In the genomic region with DNA sequence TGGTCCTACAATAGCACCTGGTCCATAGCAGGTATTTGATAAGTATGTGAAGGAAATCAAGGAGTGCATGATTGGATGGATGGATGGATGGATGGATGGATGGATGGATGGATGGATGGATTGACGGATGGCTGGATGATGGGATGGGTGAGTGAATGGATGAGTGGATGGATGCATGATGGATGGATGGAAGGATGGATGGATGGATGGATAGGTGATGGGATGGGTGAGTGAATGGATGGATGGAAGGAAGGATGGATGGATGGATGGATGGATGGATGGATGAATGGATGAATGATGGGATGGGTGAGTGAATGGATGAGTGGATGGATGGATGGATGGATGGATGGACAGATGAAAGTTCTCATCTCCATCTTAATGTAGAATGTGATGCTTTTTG, we compare ENCODE assay signal across 8 cellular contexts.
"Had no signal": no experiment of that assay in that cellular context is flagged by ENCODE, and none has a peak within 500 bp of the region (broad histone marks: within the 10 kb centered on the region; RNA-seq: fewer than 3 reads in every experiment).

No MANE protein-coding gene starts in this region.

- H3K4me3 ChIP-seq: GM23248, GM23338, HAP-1 had no signal

- H3K36me3 ChIP-seq: HAP-1 had no signal

- DNase-seq: GM23248, GOT3, H7, H9, HCEC 1CT, HFFc6 had no signal

- H3K9me3 ChIP-seq: HAP-1 had no signal

- H3K27ac ChIP-seq: GM23248 had no signal

- H3K4me1 ChIP-seq: HAP-1 had no signal
